8 cellular contexts compared by ENCODE assay signal in the genomic region with DNA sequence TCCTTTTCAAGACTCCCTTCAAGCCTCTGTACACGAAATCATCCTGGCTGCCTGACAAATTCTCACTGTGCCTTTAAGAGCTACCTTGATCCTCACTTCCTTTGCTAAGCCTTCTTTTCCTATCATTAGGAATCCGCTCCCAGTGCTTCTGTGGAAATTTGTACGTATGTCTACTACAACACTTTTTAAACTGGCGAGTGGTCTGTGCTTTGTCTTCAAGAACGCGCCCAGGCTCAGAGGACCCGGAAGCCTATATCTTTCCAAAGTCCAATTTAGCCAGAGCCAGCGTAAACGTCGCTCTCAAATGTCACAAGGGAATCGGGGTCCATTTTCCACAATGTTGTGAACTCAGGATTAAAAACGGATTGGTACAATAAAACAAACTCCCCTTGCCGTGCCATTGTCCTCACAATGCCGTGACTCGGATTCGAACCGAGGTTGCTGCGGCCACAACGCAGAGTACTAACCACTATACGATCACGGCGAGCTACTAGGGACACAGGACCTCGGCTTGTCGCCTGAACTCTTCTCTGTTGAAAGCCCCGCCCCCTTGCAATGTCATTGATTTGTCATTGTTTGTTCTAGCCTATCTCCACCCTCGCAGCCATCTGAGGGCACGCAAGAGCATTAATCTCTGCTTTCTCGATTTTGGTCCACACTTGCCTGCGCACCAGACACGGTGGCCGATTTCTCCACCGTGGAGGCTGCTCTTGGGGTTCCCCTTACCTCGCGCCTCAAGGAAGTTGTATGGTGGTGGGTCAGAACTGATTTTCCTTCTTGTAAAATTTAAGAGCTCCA. TPM values are rescaled to one million over a fixed set of nuclear protein-coding genes. Genes with fewer than 3 reads are reported as not detected.
DNase-seq lines count a peak whose midpoint lies in the region; ATAC-seq and TF ChIP-seq lines count a peak whose summit lies in the region.

No MANE protein-coding gene starts in this region.

- no peak overlapping the region for H3K4me3 Mint-ChIP-seq in activated B cell treated with CpG ODN at 0.5 μM for 24 hours

- peak; percentile 51 for ATAC-seq in GM18873 (IDR thresholded peaks at IDR 0.05; ENCODE audit: low FRiP score, unreplicated experiment)
- ATAC-seq in HG03135 (IDR thresholded peaks at IDR 0.05; ENCODE audit: unreplicated experiment) = peak; percentile 38
- peak; percentile 59 for ATAC-seq in activated B cell treated with CpG ODN at 0.5 μM for 24 hours (ENCODE audit: low read depth)

- DNase-seq in AG04449 (ENCODE audit: low read depth, low spot score) (peak; percentile 88), NCI-H226 (peak; percentile 88), activated B cell treated with CpG ODN at 0.5 μM for 24 hours (peak; percentile 92), cerebellar cortex (ENCODE audit: low spot score) (peak; percentile 99), kidney tubule cell (ENCODE audit: low spot score) (peak; percentile 98)
- DNase-seq in stimulated activated CD4-positive, alpha-beta T cell treated with anti-CD3 and anti-CD28 coated beads, Interleukin-1b, Interleukin-23, amount 100 ng/mL, for 1 hour (ENCODE audit: low read depth in 2 of 2) = peak; percentile 95 to 99

- peaks cover 13% of the 10 kb centered on the region for H3K36me3 Mint-ChIP-seq in activated B cell treated with CpG ODN at 0.5 μM for 24 hours (ENCODE audit: low read depth)

- no peak for TF ChIP-seq CTCF in AG04449 (IDR thresholded peaks at IDR 0.05; ENCODE audit: insufficient read depth, low read length, missing control alignments)
- TF ChIP-seq CTCF in activated B cell treated with CpG ODN at 0.5 μM for 24 hours (IDR thresholded peaks at IDR 0.05) = no peak

- intact Hi-C loops in activated B cell treated with CpG ODN at 0.5 μM for 24 hours (cut with micrococcal nuclease) = loop anchor here (1.0 to 5.0 kb wide), 9 partner anchors 33 to 473 kb away; a partner anchor contains a TSS

- no peaks in the 10 kb centered on the region for H3K9me3 Mint-ChIP-seq in activated B cell treated with CpG ODN at 0.5 μM for 24 hours

- no peaks in the 10 kb centered on the region for H3K27me3 Mint-ChIP-seq in activated B cell treated with CpG ODN at 0.5 μM for 24 hours

- CTCF ChIA-PET in AG04449 (lab: Yijun Ruan, JAX) = interaction anchor here (0.8 to 8.4 kb wide), 16 partner anchors 9 to 386 kb away, joined by 3 to 107 read pairs (median 4); a partner anchor contains a TSS
- CTCF ChIA-PET in activated B cell treated with CpG ODN at 0.5 μM for 24 hours (lab: Charles Lee) = interaction anchor here (0.8 to 1.4 kb wide), 5 partner anchors 11 to 77 kb away, joined by 3 to 4 read pairs (median 3); no protein-coding TSS in a partner anchor

- no peak overlapping the region for H3K27ac Mint-ChIP-seq in activated B cell treated with CpG ODN at 0.5 μM for 24 hours

- peak overlapping the region; percentile 76 for H3K4me3 ChIP-seq in AG04449 (ENCODE audit: low read depth, low read length)

- peaks cover 10% of the 10 kb centered on the region for H3K4me1 Mint-ChIP-seq in activated B cell treated with CpG ODN at 0.5 μM for 24 hours

- POLR2A ChIA-PET in AG04449 (lab: Yijun Ruan, JAX) (interaction anchor here (0.6 to 2.4 kb wide), 4 partner anchors 12 to 300 kb away, joined by 3 to 9 read pairs (median 3); a partner anchor contains a TSS), activated B cell treated with CpG ODN at 0.5 μM for 24 hours (lab: Charles Lee) (interaction anchor here (0.5 to 4.7 kb wide), 22 partner anchors 10 to 866 kb away, joined by 3 to 53 read pairs (median 5); a partner anchor contains a TSS)

RNA-seq across cellular contexts. Expression of a gene that starts 12.4 kb away (rescaled TPM):
- total RNA-seq in activated B cell treated with CpG ODN at 0.5 μM for 24 hours = 5.8 and 8.5 TPM in 2 replicates

RNA-seq across cellular contexts. Expression of a gene that starts 51.8 kb away (rescaled TPM):
- total RNA-seq in activated B cell treated with CpG ODN at 0.5 μM for 24 hours = not detected in 2 replicates

Comparison
In these comparisons a context has a peak if more than half of its experiments do, and no peak if none do; other contexts are left out.
1. Peak in every context shown above with its lines: DNase-seq, ATAC-seq and H3K4me3 ChIP-seq.